Comparison of ENCODE assay signal across 24 cellular contexts in the genomic region with DNA sequence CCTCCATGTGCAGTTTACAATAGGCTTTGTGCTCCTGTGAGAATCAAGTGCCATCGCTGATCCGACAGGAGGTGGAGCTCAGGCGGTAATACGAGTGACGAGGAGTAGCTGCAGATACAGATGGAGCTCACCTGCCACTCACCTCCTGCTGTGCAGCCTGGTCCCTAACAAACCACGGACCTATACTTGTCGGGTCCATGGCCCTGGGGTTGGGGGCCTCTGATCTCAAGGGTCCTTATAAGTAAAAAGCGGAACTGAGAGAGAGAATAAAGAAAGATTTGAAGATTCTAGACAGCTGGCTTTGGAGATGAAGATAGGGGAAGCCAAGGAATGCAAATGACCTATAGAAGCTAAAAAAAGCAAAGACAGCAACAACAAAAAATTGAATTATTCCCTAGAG.
DNase-seq lines count a peak whose midpoint lies in the region; ATAC-seq and TF ChIP-seq lines count a peak whose summit lies in the region.
"Had no signal": no experiment of that assay in that cellular context is flagged by ENCODE, and none has a peak within 500 bp of the region (broad histone marks: within the 10 kb centered on the region; RNA-seq: fewer than 3 reads in every experiment).

No MANE protein-coding gene starts in this region.

- H3K36me3 Mint-ChIP-seq in MCF 10A (ENCODE audit: insufficient read depth, unreplicated experiment) (no peaks in the 10 kb centered on the region), WTC11 (peaks cover 21% of the 10 kb centered on the region)
- H3K36me3 Mint-ChIP-seq: CD4-positive, alpha-beta memory T cell; stimulated activated memory B cell treated with anti-CD40 and anti-IgM and Interleukin-4, amounts not matched to agents 10 μg/mL and 1 μg/mL and 100 μg/mL, for 72 hours; T-cell had no signal

- DNase-seq in breast epithelium (ENCODE audit: low spot score in 2 of 2) = no peak
- no peak for DNase-seq in MCF 10A (ENCODE audit: unreplicated experiment)
- DNase-seq in WTC11 (ENCODE audit: low spot score) = peak; percentile 25
- no peak for DNase-seq in tibial artery
- DNase-seq in NCI-H187 treated with DMSO at 0.1 percent for 48 hours (lab: John Stamatoyannopoulos, UW) = no peak
- no peak for DNase-seq in GM20000 (ENCODE audit: low spot score)
- no peak for DNase-seq in activated CD4-positive, CD25-positive, alpha-beta regulatory T cell (lab: John Stamatoyannopoulos, UW)
- DNase-seq: 8988T; activated CD8-positive, alpha-beta memory T cell treated with anti-CD3 and anti-CD28 coated beads for 24 hours; adrenal gland; CD4-positive, alpha-beta memory T cell; cerebellar nuclear complex; DND-41; HFFc6; hypothalamus; KG1; NCI-H1092 treated with DMSO at 0.1 percent for 48 hours; T-cell; trophoblast cell had no signal

- POLR2A ChIA-PET in MCF 10A (lab: Yijun Ruan, JAX) (interaction anchor here (0.7 kb wide), 1 partner anchor 27 kb away, joined by 3 read pairs; no protein-coding TSS in a partner anchor), WTC11 (lab: Charles Lee) (no interaction called here)

- H3K36me3 ChIP-seq in breast epithelium (no peaks in the 10 kb centered on the region), tibial artery (no peaks in the 10 kb centered on the region)
- H3K36me3 ChIP-seq: adrenal gland had no signal

- H3K27me3 Mint-ChIP-seq in MCF 10A (ENCODE audit: insufficient read depth, unreplicated experiment) (no peaks in the 10 kb centered on the region), WTC11 (ENCODE audit: low read depth) (no peaks in the 10 kb centered on the region)
- H3K27me3 Mint-ChIP-seq: CD4-positive, alpha-beta memory T cell; stimulated activated memory B cell treated with anti-CD40 and anti-IgM and Interleukin-4, amounts not matched to agents 10 μg/mL and 1 μg/mL and 100 μg/mL, for 72 hours; T-cell had no signal

- H3K4me1 ChIP-seq in breast epithelium (peaks cover 0 to 5% of the 10 kb centered on the region in 2 donors), tibial artery (peaks cover 0 to 58% (median 41%) of the 10 kb centered on the region in 4 donors)

- H3K9me3 ChIP-seq in breast epithelium = no peaks in the 10 kb centered on the region
- H3K9me3 ChIP-seq in tibial artery = no peaks in the 10 kb centered on the region
- H3K9me3 ChIP-seq: adrenal gland had no signal

- ATAC-seq in GM21825 (IDR thresholded peaks at IDR 0.05; ENCODE audit: unreplicated experiment) (peak; percentile 53), WTC11 (no peak)
- ATAC-seq: stimulated activated memory B cell treated with anti-CD40 and anti-IgM and Interleukin-4, amounts not matched to agents 10 μg/mL and 1 μg/mL and 100 μg/mL, for 72 hours; T-cell had no signal

- H3K4me3 Mint-ChIP-seq in MCF 10A (ENCODE audit: unreplicated experiment) (no peak overlapping the region), WTC11 (no peak overlapping the region)
- H3K4me3 Mint-ChIP-seq: CD4-positive, alpha-beta memory T cell; HFFc6; stimulated activated memory B cell treated with anti-CD40 and anti-IgM and Interleukin-4, amounts not matched to agents 10 μg/mL and 1 μg/mL and 100 μg/mL, for 72 hours; T-cell had no signal

- H3K27ac ChIP-seq in breast epithelium = peak overlapping the region; percentile 70 to 76
- peak overlapping the region; percentile 52 to 60 for H3K27ac ChIP-seq in tibial artery
- H3K27ac ChIP-seq: parathyroid adenoma, RWPE1, VCaP had no signal

- H3K4me1 Mint-ChIP-seq in MCF 10A (ENCODE audit: insufficient read depth, unreplicated experiment) (no peaks in the 10 kb centered on the region), WTC11 (peaks cover 14% of the 10 kb centered on the region)
- H3K4me1 Mint-ChIP-seq: CD4-positive, alpha-beta memory T cell; stimulated activated memory B cell treated with anti-CD40 and anti-IgM and Interleukin-4, amounts not matched to agents 10 μg/mL and 1 μg/mL and 100 μg/mL, for 72 hours; T-cell had no signal

- H3K4me3 ChIP-seq in breast epithelium = no peak overlapping the region
- no peak overlapping the region for H3K4me3 ChIP-seq in tibial artery
- H3K4me3 ChIP-seq: adrenal gland had no signal

- TF ChIP-seq POLR2A in breast epithelium (IDR thresholded peaks at IDR 0.05) = no peak

- H3K27ac Mint-ChIP-seq in MCF 10A (ENCODE audit: low read depth, unreplicated experiment) = no peak overlapping the region
- no peak overlapping the region for H3K27ac Mint-ChIP-seq in WTC11
- H3K27ac Mint-ChIP-seq: CD4-positive, alpha-beta memory T cell; HFFc6; stimulated activated memory B cell treated with anti-CD40 and anti-IgM and Interleukin-4, amounts not matched to agents 10 μg/mL and 1 μg/mL and 100 μg/mL, for 72 hours; T-cell had no signal

- intact Hi-C loops in breast epithelium (cut with DNase I; ENCODE audit: low total_unique reads) = no loop called here
- intact Hi-C loops in MCF 10A (cut with micrococcal nuclease) = loop anchor here (10.0 kb wide), 1 partner anchor 48 kb away; no protein-coding TSS in a partner anchor
- intact Hi-C loops in tibial artery (cut with DNase I; ENCODE audit: low total_unique reads) = no loop called here

- TF ChIP-seq CTCF in breast epithelium (IDR thresholded peaks at IDR 0.05) (no peak), MCF 10A (IDR thresholded peaks at IDR 0.05; ENCODE audit: unreplicated experiment) (no peak), WTC11 (IDR thresholded peaks at IDR 0.05) (no peak), tibial artery (IDR thresholded peaks at IDR 0.05) (no peak), GM20000 (IDR thresholded peaks at IDR 0.05; ENCODE audit: extremely low read depth, missing control alignments) (no peak)

- CTCF ChIA-PET in MCF 10A (lab: Yijun Ruan, JAX) = interaction anchor here (0.6 to 0.7 kb wide), 2 partner anchors 89 to 770 kb away, joined by 3 to 4 read pairs; no protein-coding TSS in a partner anchor
- CTCF ChIA-PET in WTC11 (lab: Charles Lee) = interaction anchor here (0.8 to 0.9 kb wide), 2 partner anchors 15 to 16 kb away, joined by 3 to 4 read pairs; no protein-coding TSS in a partner anchor

- no peaks in the 10 kb centered on the region for H3K27me3 ChIP-seq in breast epithelium
- H3K27me3 ChIP-seq in tibial artery = no peaks in the 10 kb centered on the region
- H3K27me3 ChIP-seq: adrenal gland had no signal

- H3K9me3 Mint-ChIP-seq in MCF 10A (ENCODE audit: unreplicated experiment) (peaks cover 14% of the 10 kb centered on the region), WTC11 (peaks cover 17% of the 10 kb centered on the region)

- BruUV-seq in MCF 10A (replicated peaks; lab: Mats Ljungman, UMichigan) = no TSS peak

TF ChIP-seq in WTC11, 78 proteins besides CTCF, POLR2A, EP300 and RAD21 (continues in another document):
- TF ChIP-seq, protein P1, sequence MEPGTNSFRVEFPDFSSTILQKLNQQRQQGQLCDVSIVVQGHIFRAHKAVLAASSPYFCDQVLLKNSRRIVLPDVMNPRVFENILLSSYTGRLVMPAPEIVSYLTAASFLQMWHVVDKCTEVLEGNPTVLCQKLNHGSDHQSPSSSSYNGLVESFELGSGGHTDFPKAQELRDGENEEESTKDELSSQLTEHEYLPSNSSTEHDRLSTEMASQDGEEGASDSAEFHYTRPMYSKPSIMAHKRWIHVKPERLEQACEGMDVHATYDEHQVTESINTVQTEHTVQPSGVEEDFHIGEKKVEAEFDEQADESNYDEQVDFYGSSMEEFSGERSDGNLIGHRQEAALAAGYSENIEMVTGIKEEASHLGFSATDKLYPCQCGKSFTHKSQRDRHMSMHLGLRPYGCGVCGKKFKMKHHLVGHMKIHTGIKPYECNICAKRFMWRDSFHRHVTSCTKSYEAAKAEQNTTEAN (CRISPR knock-in tag; IDR thresholded peaks at IDR 0.05) = no peak
- TF ChIP-seq, protein P2, sequence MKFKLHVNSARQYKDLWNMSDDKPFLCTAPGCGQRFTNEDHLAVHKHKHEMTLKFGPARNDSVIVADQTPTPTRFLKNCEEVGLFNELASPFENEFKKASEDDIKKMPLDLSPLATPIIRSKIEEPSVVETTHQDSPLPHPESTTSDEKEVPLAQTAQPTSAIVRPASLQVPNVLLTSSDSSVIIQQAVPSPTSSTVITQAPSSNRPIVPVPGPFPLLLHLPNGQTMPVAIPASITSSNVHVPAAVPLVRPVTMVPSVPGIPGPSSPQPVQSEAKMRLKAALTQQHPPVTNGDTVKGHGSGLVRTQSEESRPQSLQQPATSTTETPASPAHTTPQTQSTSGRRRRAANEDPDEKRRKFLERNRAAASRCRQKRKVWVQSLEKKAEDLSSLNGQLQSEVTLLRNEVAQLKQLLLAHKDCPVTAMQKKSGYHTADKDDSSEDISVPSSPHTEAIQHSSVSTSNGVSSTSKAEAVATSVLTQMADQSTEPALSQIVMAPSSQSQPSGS (CRISPR knock-in tag; IDR thresholded peaks at IDR 0.05; ENCODE audit: borderline replicate concordance, low read depth) = no peak
- TF ChIP-seq, protein P3, sequence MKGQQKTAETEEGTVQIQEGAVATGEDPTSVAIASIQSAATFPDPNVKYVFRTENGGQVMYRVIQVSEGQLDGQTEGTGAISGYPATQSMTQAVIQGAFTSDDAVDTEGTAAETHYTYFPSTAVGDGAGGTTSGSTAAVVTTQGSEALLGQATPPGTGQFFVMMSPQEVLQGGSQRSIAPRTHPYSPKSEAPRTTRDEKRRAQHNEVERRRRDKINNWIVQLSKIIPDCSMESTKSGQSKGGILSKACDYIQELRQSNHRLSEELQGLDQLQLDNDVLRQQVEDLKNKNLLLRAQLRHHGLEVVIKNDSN (CRISPR knock-in tag; IDR thresholded peaks at IDR 0.05) = no peak
- TF ChIP-seq, protein P4, sequence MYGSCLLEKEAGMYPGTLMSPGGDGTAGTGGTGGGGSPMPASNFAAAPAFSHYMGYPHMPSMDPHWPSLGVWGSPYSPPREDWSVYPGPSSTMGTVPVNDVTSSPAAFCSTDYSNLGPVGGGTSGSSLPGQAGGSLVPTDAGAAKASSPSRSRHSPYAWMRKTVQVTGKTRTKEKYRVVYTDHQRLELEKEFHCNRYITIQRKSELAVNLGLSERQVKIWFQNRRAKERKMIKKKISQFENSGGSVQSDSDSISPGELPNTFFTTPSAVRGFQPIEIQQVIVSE (CRISPR knock-in tag; IDR thresholded peaks at IDR 0.05; ENCODE audit: borderline replicate concordance) = no peak
- TF ChIP-seq TEAD1 (CRISPR knock-in tag; IDR thresholded peaks at IDR 0.05) = no peak
